Comparison of ENCODE assay signal across 2 cellular contexts in genomic region chr6:79631800-79632172, GRCh38.
TF ChIP-seq lines count a peak whose summit lies in the region.

No MANE protein-coding gene starts in this region.

TF ChIP-seq in H1, 55 proteins besides CTCF, POLR2A, EP300 and RAD21:
- TF ChIP-seq RNF2 (IDR thresholded peaks at IDR 0.05; ENCODE audit: borderline replicate concordance, low read depth, low read length, missing control alignments, poor library complexity, severe bottlenecking) = no peak
- no peak for TF ChIP-seq TAF7 (optimal IDR thresholded peaks at IDR 0.05; ENCODE audit: borderline replicate concordance, low read depth, low read length)
- no peak for TF ChIP-seq SRF (IDR thresholded peaks at IDR 0.05; ENCODE audit: low read depth, low read length)
- no peak for TF ChIP-seq HDAC6 (IDR thresholded peaks at IDR 0.05; ENCODE audit: low read depth, low read length)
- no peak for TF ChIP-seq MAFK (IDR thresholded peaks at IDR 0.05; ENCODE audit: low read depth, low read length)
- no peak for TF ChIP-seq YY1 (IDR thresholded peaks at IDR 0.05; ENCODE audit: low read depth, low read length)
- TF ChIP-seq GTF2F1 (IDR thresholded peaks at IDR 0.05; ENCODE audit: borderline replicate concordance, low read depth, low read length) = no peak
- TF ChIP-seq EZH2 (IDR thresholded peaks at IDR 0.05; ENCODE audit: low read depth, low read length, severe bottlenecking) = no peak
- TF ChIP-seq PHF8 (conservative IDR thresholded peaks at IDR 0.05; ENCODE audit: low read depth, low read length) = no peak
- no peak for TF ChIP-seq CBX5 (IDR thresholded peaks at IDR 0.05; ENCODE audit: low read depth, low read length)
- TF ChIP-seq SP2 (IDR thresholded peaks at IDR 0.05; ENCODE audit: low read length) = no peak
- TF ChIP-seq TAF1 (IDR thresholded peaks at IDR 0.05; ENCODE audit: low read depth, low read length) = no peak
- no peak for TF ChIP-seq CREB1 (IDR thresholded peaks at IDR 0.05)
- TF ChIP-seq RBBP5 (IDR thresholded peaks at IDR 0.05; ENCODE audit: borderline replicate concordance, low read depth, low read length) = no peak
- TF ChIP-seq CHD1 (IDR thresholded peaks at IDR 0.05; ENCODE audit: low read depth, low read length) = no peak
- no peak for TF ChIP-seq EGR1 (IDR thresholded peaks at IDR 0.05; ENCODE audit: borderline replicate concordance, low read depth, low read length)
- TF ChIP-seq ATF2 (IDR thresholded peaks at IDR 0.05; ENCODE audit: low read length) = no peak
- no peak for TF ChIP-seq POU5F1 (IDR thresholded peaks at IDR 0.05; ENCODE audit: low read depth, low read length)
- TF ChIP-seq TCF12 (IDR thresholded peaks at IDR 0.05; ENCODE audit: low read depth, low read length) = no peak

TF ChIP-seq in neural cell, 6 proteins besides CTCF, POLR2A, EP300 and RAD21:
- TF ChIP-seq, protein P1, sequence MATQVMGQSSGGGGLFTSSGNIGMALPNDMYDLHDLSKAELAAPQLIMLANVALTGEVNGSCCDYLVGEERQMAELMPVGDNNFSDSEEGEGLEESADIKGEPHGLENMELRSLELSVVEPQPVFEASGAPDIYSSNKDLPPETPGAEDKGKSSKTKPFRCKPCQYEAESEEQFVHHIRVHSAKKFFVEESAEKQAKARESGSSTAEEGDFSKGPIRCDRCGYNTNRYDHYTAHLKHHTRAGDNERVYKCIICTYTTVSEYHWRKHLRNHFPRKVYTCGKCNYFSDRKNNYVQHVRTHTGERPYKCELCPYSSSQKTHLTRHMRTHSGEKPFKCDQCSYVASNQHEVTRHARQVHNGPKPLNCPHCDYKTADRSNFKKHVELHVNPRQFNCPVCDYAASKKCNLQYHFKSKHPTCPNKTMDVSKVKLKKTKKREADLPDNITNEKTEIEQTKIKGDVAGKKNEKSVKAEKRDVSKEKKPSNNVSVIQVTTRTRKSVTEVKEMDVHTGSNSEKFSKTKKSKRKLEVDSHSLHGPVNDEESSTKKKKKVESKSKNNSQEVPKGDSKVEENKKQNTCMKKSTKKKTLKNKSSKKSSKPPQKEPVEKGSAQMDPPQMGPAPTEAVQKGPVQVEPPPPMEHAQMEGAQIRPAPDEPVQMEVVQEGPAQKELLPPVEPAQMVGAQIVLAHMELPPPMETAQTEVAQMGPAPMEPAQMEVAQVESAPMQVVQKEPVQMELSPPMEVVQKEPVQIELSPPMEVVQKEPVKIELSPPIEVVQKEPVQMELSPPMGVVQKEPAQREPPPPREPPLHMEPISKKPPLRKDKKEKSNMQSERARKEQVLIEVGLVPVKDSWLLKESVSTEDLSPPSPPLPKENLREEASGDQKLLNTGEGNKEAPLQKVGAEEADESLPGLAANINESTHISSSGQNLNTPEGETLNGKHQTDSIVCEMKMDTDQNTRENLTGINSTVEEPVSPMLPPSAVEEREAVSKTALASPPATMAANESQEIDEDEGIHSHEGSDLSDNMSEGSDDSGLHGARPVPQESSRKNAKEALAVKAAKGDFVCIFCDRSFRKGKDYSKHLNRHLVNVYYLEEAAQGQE (IDR thresholded peaks at IDR 0.05; ENCODE audit: borderline replicate concordance) = no peak
- no peak for TF ChIP-seq MXI1 (conservative IDR thresholded peaks at IDR 0.05; ENCODE audit: poor library complexity, severe bottlenecking)
- TF ChIP-seq TAF1 (IDR thresholded peaks at IDR 0.05; ENCODE audit: low read depth) = no peak
- TF ChIP-seq SMC3 (conservative IDR thresholded peaks at IDR 0.05; ENCODE audit: poor library complexity) = no peak
- no peak for TF ChIP-seq EZH2 (IDR thresholded peaks at IDR 0.05; ENCODE audit: borderline replicate concordance, insufficient read depth, low read length, poor library complexity, severe bottlenecking)
- TF ChIP-seq POLR2AphosphoS5 (IDR thresholded peaks at IDR 0.05) = no peak
